Comparison of ENCODE assay signal across 22 cellular contexts in the genomic region with DNA sequence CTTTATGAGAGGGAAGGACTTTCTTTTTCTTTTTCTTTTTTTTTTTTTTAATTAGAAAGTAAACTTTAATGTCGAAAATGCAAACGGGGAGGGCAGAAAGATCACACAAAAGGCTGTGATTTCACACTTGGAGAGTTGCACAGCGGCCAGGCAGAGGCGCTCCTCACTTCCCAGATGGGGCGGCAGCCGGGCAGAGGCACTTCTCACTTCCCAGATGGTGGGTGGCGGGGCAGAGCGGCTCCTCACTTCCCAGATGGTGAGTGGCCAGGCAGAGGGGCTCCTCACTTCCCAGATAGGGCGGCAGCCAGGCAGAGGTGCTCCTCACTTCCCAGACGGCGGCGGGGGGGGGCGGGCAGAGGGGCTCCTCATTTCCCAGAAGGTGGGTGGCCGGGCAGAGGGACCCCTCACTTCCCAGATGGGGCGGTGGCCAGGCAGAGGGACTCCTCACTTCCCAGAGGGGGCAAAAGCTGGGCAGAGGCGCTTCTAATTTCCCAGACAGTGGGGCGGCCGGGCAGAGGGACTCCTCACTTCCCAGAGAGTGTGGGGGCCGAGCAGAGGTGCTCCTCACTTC.
DNase-seq lines count a peak whose midpoint lies in the region; FAIRE-seq and TF ChIP-seq lines count a peak whose summit lies in the region.
"Had no signal": no experiment of that assay in that cellular context is flagged by ENCODE, and none has a peak within 500 bp of the region (broad histone marks: within the 10 kb centered on the region; RNA-seq: fewer than 3 reads in every experiment).

No MANE protein-coding gene starts in this region.

- no peaks in the 10 kb centered on the region; the same call in 1 of the 2 replicates for H3K23me2 ChIP-seq in H1 (ENCODE audit: low read depth, low read length)

- H3K4me2 ChIP-seq in H1 (ENCODE audit: insufficient read depth in 1 of 2, low read depth in 2 of 2, low read length in 2 of 2) (no peak overlapping the region), MM.1S (ENCODE audit: low read depth, low read length) (no peak overlapping the region)
- H3K4me2 ChIP-seq: KMS-11 had no signal

- no peak overlapping the region for H2AFZ ChIP-seq in H1 (ENCODE audit: low read length)
- no peak overlapping the region for H2AFZ ChIP-seq in MM.1S (ENCODE audit: low read length)

- H3K4ac ChIP-seq in H1 (replicated peaks; ENCODE audit: insufficient read length, low read depth, low read length): no peak overlapping the region

- no peak overlapping the region for H2BK120ac ChIP-seq in H1 (replicated peaks; ENCODE audit: low read depth, low read length)

- H3K27ac ChIP-seq in H1 (ENCODE audit: low read depth, low read length): no peak overlapping the region
- H3K27ac ChIP-seq in spleen: no peak overlapping the region
- H3K27ac ChIP-seq in MM.1S (ENCODE audit: low read length): no peak overlapping the region
- H3K27ac ChIP-seq: KMS-11, SJCRH30 had no signal

- CTCF ChIA-PET in H1 (lab: Charles Lee; ENCODE audit: partially characterized antibody): interaction anchor here (0.6 to 8.9 kb wide), 9 partner anchors 17 to 322 kb away, joined by 3 to 46 read pairs (median 3); no protein-coding TSS in a partner anchor

- TF ChIP-seq POLR2A in H1 (IDR thresholded peaks at IDR 0.05; ENCODE audit: control extremely low read depth in 1 of 2, low read depth in 2 of 2, low read length in 2 of 2): no peak
- no peak for TF ChIP-seq POLR2A in spleen (IDR thresholded peaks at IDR 0.05)

- FAIRE-seq in D721Med (lab: Jason Lieb, UNC) (no peak), H1 (lab: Jason Lieb, UNC) (no peak)

- no peak overlapping the region for H4K91ac ChIP-seq in H1 (replicated peaks; ENCODE audit: insufficient read length, low read length)

- no peak overlapping the region for H2BK5ac ChIP-seq in H1 (ENCODE audit: low read depth, low read length)

- no peaks in the 10 kb centered on the region for H3K9me2 ChIP-seq in MM.1S (replicated peaks; ENCODE audit: insufficient read depth, low read length)

- H4K8ac ChIP-seq in H1 (ENCODE audit: extremely low read depth, insufficient read depth, low read length): no peak overlapping the region

- no peak overlapping the region for H3K18ac ChIP-seq in H1 (ENCODE audit: extremely low read depth, low read length)

- H4K20me1 ChIP-seq in H1 (replicated peaks in 1 of 2; ENCODE audit: control insufficient read depth in 1 of 2, insufficient read depth in 2 of 2, low read length in 2 of 2) (no peaks in the 10 kb centered on the region), MM.1S (ENCODE audit: insufficient read depth, low read length) (no peaks in the 10 kb centered on the region)

- H3K79me2 ChIP-seq in H1 (ENCODE audit: control insufficient read depth in 1 of 2, insufficient read depth in 2 of 2, low read length in 2 of 2) (no peaks in the 10 kb centered on the region), MM.1S (ENCODE audit: low read length) (no peaks in the 10 kb centered on the region)

- H3K14ac ChIP-seq in H1 (ENCODE audit: insufficient read length): no peak overlapping the region

- H3K79me1 ChIP-seq in H1 (ENCODE audit: low read depth, low read length): no peaks in the 10 kb centered on the region

- no peak overlapping the region for H2BK12ac ChIP-seq in H1 (ENCODE audit: low read depth, low read length)

- H3F3A ChIP-seq in MM.1S (ENCODE audit: insufficient read depth, low read length): no peaks in the 10 kb centered on the region

- H3K9ac ChIP-seq in H1 (replicated peaks in 1 of 4; ENCODE audit: extremely low read depth in 1 of 4, low read depth in 3 of 4, low read length in 3 of 4) (no peak overlapping the region), MM.1S (ENCODE audit: low read length) (no peak overlapping the region)
- H3K9ac ChIP-seq: KMS-11 had no signal

- no peak overlapping the region for H2BK15ac ChIP-seq in H1 (ENCODE audit: low read length)

- H4K5ac ChIP-seq in H1 (ENCODE audit: insufficient read length, low read depth, low read length): no peak overlapping the region

- intact Hi-C loops in spleen (cut with DNase I; ENCODE audit: low total_unique reads): no loop called here

- no peaks in the 10 kb centered on the region for H3K4me1 ChIP-seq in H1 (replicated peaks in 1 of 4; ENCODE audit: control insufficient read depth in 3 of 4, insufficient read depth in 4 of 4, low read length in 3 of 4)
- H3K4me1 ChIP-seq in spleen: peaks cover 0 to 18% (median 0%) of the 10 kb centered on the region in 6 donors
- no peaks in the 10 kb centered on the region for H3K4me1 ChIP-seq in MM.1S (ENCODE audit: low read length)
- H3K4me1 ChIP-seq: SJCRH30 had no signal

- no peak for DNase-seq in D721Med (ENCODE audit: insufficient read length, low spot score)
- no peak for DNase-seq in LNCaP clone FGC (ENCODE audit: low read depth)
- no peak for DNase-seq in H1 (ENCODE audit: low read depth in 1 of 2, low spot score in 2 of 2)
- DNase-seq in spleen: peak; percentile 63
- no peak for DNase-seq in MM.1S
- DNase-seq in effector CD8-positive, alpha-beta T cell (lab: John Stamatoyannopoulos, UW): no peak
- no peak for DNase-seq in dermis blood vessel endothelial cell
- DNase-seq: C1 segment of cervical spinal cord; Calu3; CD8-positive, alpha-beta memory T cell; DMS79; H9; HFFc6; MV-4-11; NCI-H1105 treated with DMSO at 0.1 percent for 48 hours; NCI-H1694; NCI-H2081; NCI-H446 treated with DMSO at 0.1 percent for 48 hours; NK-92 treated with Interleukin-12 subunit alpha and Interleukin-12 subunit beta, amount 100 ng/mL, for 24 hours; SJCRH30; T-cell had no signal

- TF ChIP-seq RAD21 in H1 (IDR thresholded peaks at IDR 0.05 in 1 of 2, conservative IDR thresholded peaks at IDR 0.05 in 1 of 2; ENCODE audit: low read depth in 2 of 2, low read length in 2 of 2): peak; percentile 54 to 55

- WGBS in H1 (ENCODE audit: extremely low coverage in 1 of 2, insufficient coverage in 1 of 2, insufficient read length in 1 of 2, insufficient replicate concordance in 2 of 2, low coverage in 1 of 2, low lambda C conversion rate in 2 of 2, missing lambda C conversion rate in 1 of 2), 2 experiments: 66% methylated on average over 13 of the region's 19 CpGs; no CpG with 5 or more reads in 1 of the 2 experiments
- 59 to 70% (median 62%) methylated on average over 13 to 19 of the region's 19 CpGs for WGBS in spleen, 5 donors

- H3K9me3 ChIP-seq in H1 (ENCODE audit: insufficient read depth in 2 of 2, low read depth in 1 of 2, low read length in 1 of 2): no peaks in the 10 kb centered on the region
- no peaks in the 10 kb centered on the region for H3K9me3 ChIP-seq in spleen
- H3K9me3 ChIP-seq in MM.1S (replicated peaks; ENCODE audit: insufficient read depth, low read length): no peaks in the 10 kb centered on the region
- H3K9me3 ChIP-seq: SJCRH30 had no signal

- H2AK5ac ChIP-seq in H1 (ENCODE audit: low read depth, low read length): no peak overlapping the region

- H3K23ac ChIP-seq in H1 (ENCODE audit: insufficient read length): no peak overlapping the region

- H3K4me3 ChIP-seq in LNCaP clone FGC (ENCODE audit: low read depth, low read length) (no peak overlapping the region), H1 (ENCODE audit: extremely low read depth in 1 of 4, insufficient read depth in 2 of 4, low read depth in 3 of 4, low read length in 4 of 4) (no peak overlapping the region), spleen (no peak overlapping the region), MM.1S (ENCODE audit: low read length) (no peak overlapping the region)
- H3K4me3 ChIP-seq: SJCRH30 had no signal

- no peaks in the 10 kb centered on the region for H3K36me3 ChIP-seq in H1 (ENCODE audit: control insufficient read depth in 2 of 4, insufficient read depth in 4 of 4, low read length in 3 of 4)
- no peaks in the 10 kb centered on the region for H3K36me3 ChIP-seq in spleen
- H3K36me3 ChIP-seq in MM.1S (replicated peaks; ENCODE audit: insufficient read depth, low read length): no peaks in the 10 kb centered on the region
- H3K36me3 ChIP-seq: SJCRH30 had no signal

- H2BK20ac ChIP-seq in H1 (ENCODE audit: low read length): no peak overlapping the region

- TF ChIP-seq EP300 in H1 (IDR thresholded peaks at IDR 0.05; ENCODE audit: borderline replicate concordance in 1 of 2, low read depth in 2 of 2, low read length in 2 of 2): no peak

- POLR2A ChIA-PET in H1 (lab: Charles Lee; ENCODE audit: partially characterized antibody): interaction anchor here (1.0 kb wide), 1 partner anchor 10 kb away, joined by 3 read pairs; no protein-coding TSS in a partner anchor

- no peaks in the 10 kb centered on the region for H3K27me3 ChIP-seq in H1 (replicated peaks in 1 of 4; ENCODE audit: control insufficient read depth in 3 of 4, extremely low read depth in 1 of 4, insufficient read depth in 3 of 4, low read length in 3 of 4)
- H3K27me3 ChIP-seq in spleen (replicated peaks in 1 of 7): peaks cover 0 to 9% (median 0%) of the 10 kb centered on the region in 7 donors
- no peaks in the 10 kb centered on the region for H3K27me3 ChIP-seq in MM.1S (replicated peaks; ENCODE audit: insufficient read depth, low read length)

- H3K56ac ChIP-seq in H1 (replicated peaks; ENCODE audit: insufficient read length, low read depth, low read length): no peak overlapping the region

- peak; percentile 34 for TF ChIP-seq CTCF in D721Med (IDR thresholded peaks at IDR 0.05; ENCODE audit: insufficient read depth, missing control alignments)
- 0 out of 2 replicates have a peak, but pooled peaks have one; percentile 17 for TF ChIP-seq CTCF in LNCaP clone FGC (IDR thresholded peaks at IDR 0.05; ENCODE audit: control insufficient read depth, extremely low read depth, insufficient read depth)
- peak; percentile 15 to 25 (median 16); a peak in 3 of 4 replicates for TF ChIP-seq CTCF in H1 (IDR thresholded peaks at IDR 0.05; ENCODE audit: control extremely low read depth in 1 of 3, insufficient read depth in 1 of 3, low read depth in 1 of 3, low read length in 3 of 3)
- no peak for TF ChIP-seq CTCF in spleen (IDR thresholded peaks at IDR 0.05 in 8 of 11, conservative IDR thresholded peaks at IDR 0.05 in 3 of 11)
- no peak for TF ChIP-seq CTCF in MM.1S (IDR thresholded peaks at IDR 0.05; ENCODE audit: low read length)

TF ChIP-seq in H1, 55 proteins besides CTCF, POLR2A, EP300 and RAD21:
- TF ChIP-seq GTF2F1 (IDR thresholded peaks at IDR 0.05; ENCODE audit: borderline replicate concordance, low read depth, low read length) (no peak), POU5F1 (IDR thresholded peaks at IDR 0.05; ENCODE audit: low read depth, low read length) (no peak), YY1 (IDR thresholded peaks at IDR 0.05; ENCODE audit: low read depth, low read length) (no peak), KDM1A (IDR thresholded peaks at IDR 0.05; ENCODE audit: borderline replicate concordance, low read length) (no peak), ZNF274 (IDR thresholded peaks at IDR 0.05; ENCODE audit: borderline replicate concordance, extremely low read depth, low read length) (no peak), RBBP5 (IDR thresholded peaks at IDR 0.05; ENCODE audit: borderline replicate concordance, low read depth, low read length) (no peak), TCF12 (IDR thresholded peaks at IDR 0.05; ENCODE audit: low read depth, low read length) (no peak)
- TF ChIP-seq, protein P1, sequence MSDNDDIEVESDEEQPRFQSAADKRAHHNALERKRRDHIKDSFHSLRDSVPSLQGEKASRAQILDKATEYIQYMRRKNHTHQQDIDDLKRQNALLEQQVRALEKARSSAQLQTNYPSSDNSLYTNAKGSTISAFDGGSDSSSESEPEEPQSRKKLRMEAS (IDR thresholded peaks at IDR 0.05): no peak

Comparison
In these comparisons a context has a peak if more than half of its experiments do, and no peak if none do; other contexts are left out.
1. CTCF ChIP-seq: peak in D721Med (single experiment), LNCaP clone FGC (single experiment) and H1 (3 of 3); none in spleen (0 of 11) and MM.1S (single experiment).